Comparison of ENCODE assay signal across 1 cellular context in the genomic region with DNA sequence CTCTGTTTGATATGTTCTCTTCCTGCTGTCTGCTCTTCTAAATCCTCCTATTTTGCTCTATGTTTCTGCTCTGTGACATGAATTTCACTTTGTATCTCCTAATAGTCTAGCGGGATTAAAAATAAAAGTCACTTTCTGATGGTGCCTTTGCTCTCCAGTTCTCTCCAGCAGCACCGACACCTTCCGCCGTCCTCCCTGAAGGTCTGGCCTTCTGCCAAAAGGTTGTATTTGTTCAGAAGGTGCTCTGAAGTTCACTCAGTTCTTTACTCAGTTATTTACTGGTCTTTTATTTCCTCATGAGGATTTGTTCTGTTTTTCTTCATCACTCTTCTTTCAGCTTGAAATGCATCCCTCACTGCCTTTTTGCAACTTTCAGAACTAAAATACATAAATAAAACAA.
TF ChIP-seq lines count a peak whose summit lies in the region.

No MANE protein-coding gene starts in this region.

TF ChIP-seq in A549, 52 proteins besides CTCF, POLR2A, EP300 and RAD21:
- TF ChIP-seq FOXS1 (CRISPR knock-in tag; IDR thresholded peaks at IDR 0.05) (no peak), KDM1A (IDR thresholded peaks at IDR 0.05; ENCODE audit: low read depth) (no peak), EHMT2 (IDR thresholded peaks at IDR 0.05; ENCODE audit: low read depth) (no peak), SMC3 (IDR thresholded peaks at IDR 0.05) (no peak), POLR2AphosphoS2 (conservative IDR thresholded peaks at IDR 0.05; ENCODE audit: low read length) (no peak), RNF2 (IDR thresholded peaks at IDR 0.05; ENCODE audit: borderline replicate concordance, low read depth) (no peak)
TF ChIP-seq in A549: peak in this region for 0.
